8 cellular contexts compared by ENCODE assay signal in genomic region chr2:199527071-199527470, GRCh38.
"Had no signal": no experiment of that assay in that cellular context is flagged by ENCODE, and none has a peak within 500 bp of the region (broad histone marks: within the 10 kb centered on the region; RNA-seq: fewer than 3 reads in every experiment).

No MANE protein-coding gene starts in this region.

- H3K9me3 ChIP-seq: HAP-1 had no signal

- DNase-seq: GM23248, GOT3, H7, HFFc6, KBM-7 had no signal

- H3K4me3 ChIP-seq: GM23248, HAP-1 had no signal

- H3K27ac ChIP-seq: GM23248 had no signal

- FAIRE-seq: HTR-8/SVneo had no signal

- ATAC-seq: HCT116 had no signal

- H3K9ac ChIP-seq: GM23248 had no signal

- H3K4me1 ChIP-seq: HAP-1 had no signal

- H2AFZ ChIP-seq: GM23248 had no signal

- H3K36me3 ChIP-seq: HAP-1 had no signal
